In the genomic region with DNA sequence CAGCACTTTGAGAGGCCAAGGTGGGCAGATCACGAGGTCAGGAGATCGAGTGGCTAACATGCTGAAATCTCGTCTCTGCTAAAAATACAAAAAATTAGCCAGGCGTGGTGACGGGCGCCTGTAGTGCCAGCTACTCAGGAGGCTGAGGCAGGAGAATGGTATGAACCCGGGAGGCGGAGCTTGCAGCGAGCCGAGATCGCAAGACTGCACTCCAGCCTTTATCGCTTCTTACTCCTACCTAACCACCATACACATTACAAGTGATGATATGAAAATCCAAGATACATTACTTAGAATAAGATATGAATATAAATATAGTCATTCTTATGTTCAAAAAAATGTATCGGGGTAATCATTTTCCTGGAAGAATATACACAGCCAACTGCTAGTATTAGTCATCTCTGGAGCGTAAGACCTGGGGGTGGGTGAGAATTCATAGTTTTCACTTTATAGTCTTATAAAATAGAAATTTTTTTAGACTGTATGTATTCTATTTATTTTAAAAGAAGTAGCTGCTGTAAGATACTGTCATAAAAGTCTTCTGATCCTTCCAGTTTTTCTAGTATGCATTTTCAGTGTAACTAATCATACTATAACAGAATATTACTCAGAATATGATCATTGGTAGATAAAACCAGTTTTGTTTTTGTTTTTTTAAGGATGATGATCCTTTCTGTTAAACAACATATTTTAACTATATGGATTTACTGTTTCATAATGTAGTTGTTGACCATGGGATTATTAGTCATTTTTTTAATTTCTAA, we compare ENCODE assay signal across 7 cellular contexts. TPM values are rescaled to one million over a fixed set of nuclear protein-coding genes. Genes with fewer than 3 reads are reported as not detected.
DNase-seq lines count a peak whose midpoint lies in the region; ATAC-seq, FAIRE-seq and TF ChIP-seq lines count a peak whose summit lies in the region.
"Not testable (repeated sequence)": the region's sequence is repeated elsewhere in the genome, so short reads cannot be mapped to it uniquely, and the experiment has no call there.

No MANE protein-coding gene starts in this region.

- peak overlapping the region; percentile 51; the same call in 1 of the 2 replicates for H3K4me2 ChIP-seq in PC-3 (ENCODE audit: low read length)
- H3K4me2 ChIP-seq in trophoblast cell (ENCODE audit: low read length) = not testable (repeated sequence)

- not testable (repeated sequence) for TF ChIP-seq CTCF in PC-3 (conservative IDR thresholded peaks at IDR 0.05; ENCODE audit: low read depth, low read length); brain microvascular endothelial cell (IDR thresholded peaks at IDR 0.05; ENCODE audit: low read depth, low read length, missing control alignments); epithelial cell of esophagus (IDR thresholded peaks at IDR 0.05; ENCODE audit: insufficient read depth, low read depth, low read length, missing control alignments)

- H3K4me1 ChIP-seq in PC-3 (ENCODE audit: insufficient read depth, low read length) = peaks cover 13% of the 10 kb centered on the region; the same call in 1 of the 2 replicates
- not testable (repeated sequence) for H3K4me1 ChIP-seq in trophoblast cell (ENCODE audit: control insufficient read depth in 1 of 2, insufficient read depth in 2 of 2, low read length in 2 of 2)

- not testable (repeated sequence) for H3K4me3 ChIP-seq in PC-3 (ENCODE audit: low read length); brain microvascular endothelial cell (ENCODE audit: low read depth, low read length); epithelial cell of esophagus (ENCODE audit: low read length); trophoblast cell (ENCODE audit: low read depth, low read length)

- intact Hi-C loops in PC-3 (cut with micrococcal nuclease) = loop anchor here (2.0 kb wide), 1 partner anchor 57 kb away; a partner anchor contains a TSS
- intact Hi-C loops in activated CD4-positive, alpha-beta memory T cell treated with anti-CD3 and anti-CD28 coated beads for 36 hours (cut with micrococcal nuclease) = not testable (repeated sequence)

- H4K91ac ChIP-seq in trophoblast cell (ENCODE audit: low read depth, low read length) = not testable (repeated sequence)

- not testable (repeated sequence) for H3K23ac ChIP-seq in trophoblast cell (ENCODE audit: low read length)

- H4K20me1 ChIP-seq in PC-3 (ENCODE audit: low read length) = not testable (repeated sequence)

- H3K27ac Mint-ChIP-seq in activated CD4-positive, alpha-beta memory T cell treated with anti-CD3 and anti-CD28 coated beads for 36 hours = peak overlapping the region; percentile 69

- not testable (repeated sequence) for H3K36me3 ChIP-seq in PC-3 (ENCODE audit: low read depth, low read length); brain microvascular endothelial cell (replicated peaks)
- peaks cover 7 to 23% of the 10 kb centered on the region in 2 experiments for H3K36me3 ChIP-seq in trophoblast cell (ENCODE audit: control insufficient read depth in 1 of 2, insufficient read depth in 2 of 2, low read length in 2 of 2)

- CTCF ChIA-PET in PC-3 (lab: Charles Lee); activated CD4-positive, alpha-beta memory T cell treated with anti-CD3 and anti-CD28 coated beads for 36 hours (lab: Charles Lee): not testable (repeated sequence)

- peak; percentile 74 for ATAC-seq in PC-3

- not testable (repeated sequence) for H2BK120ac ChIP-seq in trophoblast cell (ENCODE audit: insufficient read depth, low read length, poor library complexity)

- H3K9me3 ChIP-seq in PC-3 (ENCODE audit: low read length); trophoblast cell (ENCODE audit: insufficient read depth, low read depth, low read length): not testable (repeated sequence)

- WGBS in trophoblast cell (ENCODE audit: extremely low coverage, insufficient coverage, insufficient read length) = no CpG with 5 or more reads among the region's 14 CpGs

- not testable (repeated sequence) for H3K4me1 Mint-ChIP-seq in activated CD4-positive, alpha-beta memory T cell treated with anti-CD3 and anti-CD28 coated beads for 36 hours (ENCODE audit: low read depth)

- H3K27ac ChIP-seq in PC-3 (ENCODE audit: low read length) = peak overlapping the region; percentile 91
- H3K27ac ChIP-seq in brain microvascular endothelial cell; trophoblast cell (ENCODE audit: low read depth, low read length): not testable (repeated sequence)

- H3F3A ChIP-seq in PC-3 (ENCODE audit: low read length, unreplicated experiment) = not testable (repeated sequence)

- not testable (repeated sequence) for BruUV-seq in PC-3 (replicated peaks; lab: Mats Ljungman, UMichigan)

- peak; percentile 84 for FAIRE-seq in G401.6 (lab: Jason Lieb, UNC)

- in situ Hi-C loops in brain microvascular endothelial cell (cut with HindIII; ENCODE audit: low pct_ligation_motif_present, low sequenced_read_pairs) = not testable (repeated sequence)

- H2BK12ac ChIP-seq in trophoblast cell (ENCODE audit: low read length) = not testable (repeated sequence)

- H3K4ac ChIP-seq in trophoblast cell (ENCODE audit: low read depth, low read length) = not testable (repeated sequence)

- H2BK5ac ChIP-seq in trophoblast cell (ENCODE audit: low read depth, low read length, poor library complexity) = not testable (repeated sequence)

- H3K14ac ChIP-seq in trophoblast cell (ENCODE audit: low read length) = not testable (repeated sequence)

- peaks cover 21% of the 10 kb centered on the region for H3K36me3 Mint-ChIP-seq in activated CD4-positive, alpha-beta memory T cell treated with anti-CD3 and anti-CD28 coated beads for 36 hours

- H4K8ac ChIP-seq in trophoblast cell (ENCODE audit: low read depth, low read length) = not testable (repeated sequence)

- peak; percentile 59 for DNase-seq in PC-3
- peak; percentile 43 for DNase-seq in activated CD4-positive, alpha-beta memory T cell treated with anti-CD3 and anti-CD28 coated beads for 36 hours
- peak; percentile 23 for DNase-seq in activated naive CD4-positive, alpha-beta T cell treated with Interleukin-2 at 50 U/mL for 16 hours
- DNase-seq in brain microvascular endothelial cell = peak; percentile 14
- DNase-seq in epithelial cell of esophagus (ENCODE audit: low read depth) = peak; percentile 31
- DNase-seq in trophoblast cell = peak; percentile 6 to 42

- H3K9me2 ChIP-seq in PC-3 (replicated peaks; ENCODE audit: low read length) = not testable (repeated sequence)

- not testable (repeated sequence) for H3K18ac ChIP-seq in trophoblast cell (ENCODE audit: low read length)

- H4K12ac ChIP-seq in trophoblast cell (ENCODE audit: low read depth, low read length) = not testable (repeated sequence)

- H2AK5ac ChIP-seq in trophoblast cell (ENCODE audit: low read length) = not testable (repeated sequence)

- not testable (repeated sequence) for H3K79me1 ChIP-seq in trophoblast cell (ENCODE audit: low read length)

- not testable (repeated sequence) for H3K27me3 Mint-ChIP-seq in activated CD4-positive, alpha-beta memory T cell treated with anti-CD3 and anti-CD28 coated beads for 36 hours

- not testable (repeated sequence) for H3K9ac ChIP-seq in PC-3 (ENCODE audit: low read length); trophoblast cell (ENCODE audit: low read length)

- POLR2A ChIA-PET in PC-3 (lab: Charles Lee; ENCODE audit: unreplicated experiment) = not testable (repeated sequence)
- POLR2A ChIA-PET in activated CD4-positive, alpha-beta memory T cell treated with anti-CD3 and anti-CD28 coated beads for 36 hours (lab: Charles Lee) = interaction anchor here (0.6 kb wide), 1 partner anchor 33 kb away, joined by 3 read pairs; no protein-coding TSS in a partner anchor

- not testable (repeated sequence) for H3K4me3 Mint-ChIP-seq in activated CD4-positive, alpha-beta memory T cell treated with anti-CD3 and anti-CD28 coated beads for 36 hours

- not testable (repeated sequence) for H3K27me3 ChIP-seq in PC-3 (ENCODE audit: low read length); brain microvascular endothelial cell (replicated peaks); trophoblast cell (ENCODE audit: insufficient read depth, low read length)

- not testable (repeated sequence) for H3K9me3 Mint-ChIP-seq in activated CD4-positive, alpha-beta memory T cell treated with anti-CD3 and anti-CD28 coated beads for 36 hours

- not testable (repeated sequence) for H3K79me2 ChIP-seq in PC-3 (ENCODE audit: low read length); trophoblast cell (ENCODE audit: control insufficient read depth, insufficient read depth, low read length, poor library complexity)

- not testable (repeated sequence) for H2AFZ ChIP-seq in PC-3 (ENCODE audit: low read length); trophoblast cell (ENCODE audit: insufficient read depth, low read length, poor library complexity)

RNA-seq across cellular contexts. Expression of a gene that starts 56.7 kb away (rescaled TPM):
- total RNA-seq in PC-3 (2014; rRNA removed) = 6.6 and 9.8 TPM in 2 replicates
- total RNA-seq in activated CD4-positive, alpha-beta memory T cell treated with anti-CD3 and anti-CD28 coated beads for 36 hours = 10 to 100 TPM; 48.1 to 48.5 TPM
- 11.8 and 11.9 TPM in 2 replicates for polyA plus RNA-seq in trophoblast cell (2013)
